27 cellular contexts compared by ENCODE assay signal in genomic region chr5:61970218-61970617, GRCh38.
"Had no signal": no experiment of that assay in that cellular context is flagged by ENCODE, and none has a peak within 500 bp of the region (broad histone marks: within the 10 kb centered on the region; RNA-seq: fewer than 3 reads in every experiment).

No MANE protein-coding gene starts in this region.

- H3K36me3 ChIP-seq: left lung, lower lobe of right lung, ovary, right atrium auricular region, thyroid gland, transverse colon, upper lobe of left lung, vagina had no signal

- H3K4me3 ChIP-seq: left lung, lower lobe of right lung, mucosa of descending colon, ovary, right atrium auricular region, testis, thyroid gland, transverse colon, upper lobe of left lung, vagina had no signal

- FAIRE-seq: small intestine had no signal

- H3K4me3 Mint-ChIP-seq: naive thymus-derived CD4-positive, alpha-beta T cell; natural killer cell treated with Interleukin-12 subunit alpha and Interleukin-12 subunit beta and Interleukin-15 and Interleukin-18, amount 100 ng/mL, for 72 hours; stimulated activated memory B cell treated with anti-CD40 and anti-IgM and Interleukin-4, amounts not matched to agents 10 μg/mL and 1 μg/mL and 100 μg/mL, for 72 hours; stimulated activated naive CD8-positive, alpha-beta T cell treated with anti-CD3 and anti-CD28 coated beads, Interleukin-15, amount 100 ng/mL, for 72 hours had no signal

- H3K4me1 ChIP-seq: left lung, right atrium auricular region, testis, thyroid gland, vagina had no signal

- DNase-seq: hippocampal formation; left colon; left lung; lower lobe of right lung; mesendoderm; midbrain; mucosa of descending colon; naive thymus-derived CD4-positive, alpha-beta T cell; ovary; small intestine; stimulated activated CD4-positive, alpha-beta T cell treated with anti-CD3 and anti-CD28 coated beads, Interleukin-1b, Interleukin-23, amount 100 ng/mL, for 48 hours; stimulated activated CD4-positive, alpha-beta T cell treated with anti-CD3 and anti-CD28 coated beads, Interleukin-2, amount 100 ng/mL, for 48 hours; stimulated activated CD4-positive, alpha-beta T cell treated with anti-CD3 and anti-CD28 coated beads, Interleukin-4, amount 100 ng/mL, for 4 hours; stimulated activated CD8-positive, alpha-beta memory T cell treated with anti-CD3 and anti-CD28 coated beads, Interleukin-4, amount 100 ng/mL, for 48 hours; stimulated activated naive CD4-positive, alpha-beta T cell treated with Interleukin-2 at 50 U/mL for 16 hours; stimulated activated naive CD8-positive, alpha-beta T cell treated with anti-CD3 and anti-CD28 coated beads, Interleukin-15, amount 100 ng/mL, for 72 hours; substantia nigra; testis; thyroid gland; transverse colon; upper lobe of left lung had no signal

- H3K4me1 Mint-ChIP-seq: naive thymus-derived CD4-positive, alpha-beta T cell; stimulated activated memory B cell treated with anti-CD40 and anti-IgM and Interleukin-4, amounts not matched to agents 10 μg/mL and 1 μg/mL and 100 μg/mL, for 72 hours; stimulated activated naive CD8-positive, alpha-beta T cell treated with anti-CD3 and anti-CD28 coated beads, Interleukin-15, amount 100 ng/mL, for 72 hours had no signal

- H3K27ac Mint-ChIP-seq: naive thymus-derived CD4-positive, alpha-beta T cell; natural killer cell treated with Interleukin-12 subunit alpha and Interleukin-12 subunit beta and Interleukin-15 and Interleukin-18, amount 100 ng/mL, for 72 hours; progenitor cell of endocrine pancreas; stimulated activated memory B cell treated with anti-CD40 and anti-IgM and Interleukin-4, amounts not matched to agents 10 μg/mL and 1 μg/mL and 100 μg/mL, for 72 hours; stimulated activated naive CD8-positive, alpha-beta T cell treated with anti-CD3 and anti-CD28 coated beads, Interleukin-15, amount 100 ng/mL, for 72 hours had no signal

- ATAC-seq: left colon; left lung; lower lobe of right lung; mucosa of descending colon; naive thymus-derived CD4-positive, alpha-beta T cell; natural killer cell treated with Interleukin-12 subunit alpha and Interleukin-12 subunit beta and Interleukin-15 and Interleukin-18, amount 100 ng/mL, for 72 hours; sciatic nerve; stimulated activated memory B cell treated with anti-CD40 and anti-IgM and Interleukin-4, amounts not matched to agents 10 μg/mL and 1 μg/mL and 100 μg/mL, for 72 hours; stimulated activated naive CD8-positive, alpha-beta T cell treated with anti-CD3 and anti-CD28 coated beads, Interleukin-15, amount 100 ng/mL, for 72 hours had no signal

- H3K27me3 ChIP-seq: left lung, ovary, right atrium auricular region, testis, thyroid gland, transverse colon, upper lobe of left lung, vagina had no signal

- H3K36me3 Mint-ChIP-seq: naive thymus-derived CD4-positive, alpha-beta T cell; natural killer cell treated with Interleukin-12 subunit alpha and Interleukin-12 subunit beta and Interleukin-15 and Interleukin-18, amount 100 ng/mL, for 72 hours; stimulated activated memory B cell treated with anti-CD40 and anti-IgM and Interleukin-4, amounts not matched to agents 10 μg/mL and 1 μg/mL and 100 μg/mL, for 72 hours had no signal

- H3K27me3 Mint-ChIP-seq: natural killer cell treated with Interleukin-12 subunit alpha and Interleukin-12 subunit beta and Interleukin-15 and Interleukin-18, amount 100 ng/mL, for 72 hours; stimulated activated memory B cell treated with anti-CD40 and anti-IgM and Interleukin-4, amounts not matched to agents 10 μg/mL and 1 μg/mL and 100 μg/mL, for 72 hours; stimulated activated naive CD8-positive, alpha-beta T cell treated with anti-CD3 and anti-CD28 coated beads, Interleukin-15, amount 100 ng/mL, for 72 hours had no signal

- H3K27ac ChIP-seq: left lung, lower lobe of right lung, ovary, right atrium auricular region, testis, thyroid gland, transverse colon, upper lobe of left lung, vagina had no signal

- H3K9me3 ChIP-seq: left lung, lower lobe of right lung, mucosa of descending colon, ovary, right atrium auricular region, testis, thyroid gland, transverse colon, upper lobe of left lung, vagina had no signal
